ENCODE assay signal across 1 cellular context in the genomic region with DNA sequence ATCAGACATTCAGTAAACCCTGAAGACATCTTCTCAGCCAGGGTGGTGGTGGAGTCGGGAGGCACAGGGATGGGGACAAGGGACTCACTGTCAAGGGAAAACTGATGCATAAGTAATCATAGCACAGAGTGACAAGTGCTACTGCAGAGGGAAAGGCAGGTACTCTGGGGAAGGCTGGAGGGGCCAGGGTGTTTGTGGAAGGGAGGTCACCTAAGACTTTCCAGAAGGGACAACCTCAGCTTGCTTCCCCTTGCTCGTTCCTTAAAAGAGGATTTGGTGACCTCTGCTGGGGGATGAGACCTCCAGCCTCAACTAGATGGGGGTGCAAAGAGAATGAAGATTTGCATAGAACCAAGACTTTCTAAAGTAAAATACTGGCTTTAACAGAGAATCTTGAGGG.
TF ChIP-seq lines count a peak whose summit lies in the region.

No MANE protein-coding gene starts in this region.

TF ChIP-seq in H1, 55 proteins besides CTCF, POLR2A, EP300 and RAD21 (continued from another document):
- TF ChIP-seq CREB1 (IDR thresholded peaks at IDR 0.05) (no peak), ZNF274 (IDR thresholded peaks at IDR 0.05; ENCODE audit: borderline replicate concordance, extremely low read depth, low read length) (no peak), CBX8 (IDR thresholded peaks at IDR 0.05; ENCODE audit: borderline replicate concordance, low read depth, low read length) (no peak), CHD1 (IDR thresholded peaks at IDR 0.05; ENCODE audit: low read depth, low read length) (no peak), GTF2F1 (IDR thresholded peaks at IDR 0.05; ENCODE audit: borderline replicate concordance, low read depth, low read length) (no peak), POLR2AphosphoS5 (IDR thresholded peaks at IDR 0.05; ENCODE audit: low read depth, low read length) (no peak), JUN (IDR thresholded peaks at IDR 0.05; ENCODE audit: low read depth, low read length) (no peak), SP2 (IDR thresholded peaks at IDR 0.05; ENCODE audit: low read length) (no peak), EZH2 (IDR thresholded peaks at IDR 0.05; ENCODE audit: low read depth, low read length, severe bottlenecking) (no peak)
- TF ChIP-seq, protein P1, sequence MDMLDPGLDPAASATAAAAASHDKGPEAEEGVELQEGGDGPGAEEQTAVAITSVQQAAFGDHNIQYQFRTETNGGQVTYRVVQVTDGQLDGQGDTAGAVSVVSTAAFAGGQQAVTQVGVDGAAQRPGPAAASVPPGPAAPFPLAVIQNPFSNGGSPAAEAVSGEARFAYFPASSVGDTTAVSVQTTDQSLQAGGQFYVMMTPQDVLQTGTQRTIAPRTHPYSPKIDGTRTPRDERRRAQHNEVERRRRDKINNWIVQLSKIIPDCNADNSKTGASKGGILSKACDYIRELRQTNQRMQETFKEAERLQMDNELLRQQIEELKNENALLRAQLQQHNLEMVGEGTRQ (IDR thresholded peaks at IDR 0.05; ENCODE audit: low read length): no peak
- TF ChIP-seq, protein P2, sequence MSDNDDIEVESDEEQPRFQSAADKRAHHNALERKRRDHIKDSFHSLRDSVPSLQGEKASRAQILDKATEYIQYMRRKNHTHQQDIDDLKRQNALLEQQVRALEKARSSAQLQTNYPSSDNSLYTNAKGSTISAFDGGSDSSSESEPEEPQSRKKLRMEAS (IDR thresholded peaks at IDR 0.05): no peak
- TF ChIP-seq, protein P3, sequence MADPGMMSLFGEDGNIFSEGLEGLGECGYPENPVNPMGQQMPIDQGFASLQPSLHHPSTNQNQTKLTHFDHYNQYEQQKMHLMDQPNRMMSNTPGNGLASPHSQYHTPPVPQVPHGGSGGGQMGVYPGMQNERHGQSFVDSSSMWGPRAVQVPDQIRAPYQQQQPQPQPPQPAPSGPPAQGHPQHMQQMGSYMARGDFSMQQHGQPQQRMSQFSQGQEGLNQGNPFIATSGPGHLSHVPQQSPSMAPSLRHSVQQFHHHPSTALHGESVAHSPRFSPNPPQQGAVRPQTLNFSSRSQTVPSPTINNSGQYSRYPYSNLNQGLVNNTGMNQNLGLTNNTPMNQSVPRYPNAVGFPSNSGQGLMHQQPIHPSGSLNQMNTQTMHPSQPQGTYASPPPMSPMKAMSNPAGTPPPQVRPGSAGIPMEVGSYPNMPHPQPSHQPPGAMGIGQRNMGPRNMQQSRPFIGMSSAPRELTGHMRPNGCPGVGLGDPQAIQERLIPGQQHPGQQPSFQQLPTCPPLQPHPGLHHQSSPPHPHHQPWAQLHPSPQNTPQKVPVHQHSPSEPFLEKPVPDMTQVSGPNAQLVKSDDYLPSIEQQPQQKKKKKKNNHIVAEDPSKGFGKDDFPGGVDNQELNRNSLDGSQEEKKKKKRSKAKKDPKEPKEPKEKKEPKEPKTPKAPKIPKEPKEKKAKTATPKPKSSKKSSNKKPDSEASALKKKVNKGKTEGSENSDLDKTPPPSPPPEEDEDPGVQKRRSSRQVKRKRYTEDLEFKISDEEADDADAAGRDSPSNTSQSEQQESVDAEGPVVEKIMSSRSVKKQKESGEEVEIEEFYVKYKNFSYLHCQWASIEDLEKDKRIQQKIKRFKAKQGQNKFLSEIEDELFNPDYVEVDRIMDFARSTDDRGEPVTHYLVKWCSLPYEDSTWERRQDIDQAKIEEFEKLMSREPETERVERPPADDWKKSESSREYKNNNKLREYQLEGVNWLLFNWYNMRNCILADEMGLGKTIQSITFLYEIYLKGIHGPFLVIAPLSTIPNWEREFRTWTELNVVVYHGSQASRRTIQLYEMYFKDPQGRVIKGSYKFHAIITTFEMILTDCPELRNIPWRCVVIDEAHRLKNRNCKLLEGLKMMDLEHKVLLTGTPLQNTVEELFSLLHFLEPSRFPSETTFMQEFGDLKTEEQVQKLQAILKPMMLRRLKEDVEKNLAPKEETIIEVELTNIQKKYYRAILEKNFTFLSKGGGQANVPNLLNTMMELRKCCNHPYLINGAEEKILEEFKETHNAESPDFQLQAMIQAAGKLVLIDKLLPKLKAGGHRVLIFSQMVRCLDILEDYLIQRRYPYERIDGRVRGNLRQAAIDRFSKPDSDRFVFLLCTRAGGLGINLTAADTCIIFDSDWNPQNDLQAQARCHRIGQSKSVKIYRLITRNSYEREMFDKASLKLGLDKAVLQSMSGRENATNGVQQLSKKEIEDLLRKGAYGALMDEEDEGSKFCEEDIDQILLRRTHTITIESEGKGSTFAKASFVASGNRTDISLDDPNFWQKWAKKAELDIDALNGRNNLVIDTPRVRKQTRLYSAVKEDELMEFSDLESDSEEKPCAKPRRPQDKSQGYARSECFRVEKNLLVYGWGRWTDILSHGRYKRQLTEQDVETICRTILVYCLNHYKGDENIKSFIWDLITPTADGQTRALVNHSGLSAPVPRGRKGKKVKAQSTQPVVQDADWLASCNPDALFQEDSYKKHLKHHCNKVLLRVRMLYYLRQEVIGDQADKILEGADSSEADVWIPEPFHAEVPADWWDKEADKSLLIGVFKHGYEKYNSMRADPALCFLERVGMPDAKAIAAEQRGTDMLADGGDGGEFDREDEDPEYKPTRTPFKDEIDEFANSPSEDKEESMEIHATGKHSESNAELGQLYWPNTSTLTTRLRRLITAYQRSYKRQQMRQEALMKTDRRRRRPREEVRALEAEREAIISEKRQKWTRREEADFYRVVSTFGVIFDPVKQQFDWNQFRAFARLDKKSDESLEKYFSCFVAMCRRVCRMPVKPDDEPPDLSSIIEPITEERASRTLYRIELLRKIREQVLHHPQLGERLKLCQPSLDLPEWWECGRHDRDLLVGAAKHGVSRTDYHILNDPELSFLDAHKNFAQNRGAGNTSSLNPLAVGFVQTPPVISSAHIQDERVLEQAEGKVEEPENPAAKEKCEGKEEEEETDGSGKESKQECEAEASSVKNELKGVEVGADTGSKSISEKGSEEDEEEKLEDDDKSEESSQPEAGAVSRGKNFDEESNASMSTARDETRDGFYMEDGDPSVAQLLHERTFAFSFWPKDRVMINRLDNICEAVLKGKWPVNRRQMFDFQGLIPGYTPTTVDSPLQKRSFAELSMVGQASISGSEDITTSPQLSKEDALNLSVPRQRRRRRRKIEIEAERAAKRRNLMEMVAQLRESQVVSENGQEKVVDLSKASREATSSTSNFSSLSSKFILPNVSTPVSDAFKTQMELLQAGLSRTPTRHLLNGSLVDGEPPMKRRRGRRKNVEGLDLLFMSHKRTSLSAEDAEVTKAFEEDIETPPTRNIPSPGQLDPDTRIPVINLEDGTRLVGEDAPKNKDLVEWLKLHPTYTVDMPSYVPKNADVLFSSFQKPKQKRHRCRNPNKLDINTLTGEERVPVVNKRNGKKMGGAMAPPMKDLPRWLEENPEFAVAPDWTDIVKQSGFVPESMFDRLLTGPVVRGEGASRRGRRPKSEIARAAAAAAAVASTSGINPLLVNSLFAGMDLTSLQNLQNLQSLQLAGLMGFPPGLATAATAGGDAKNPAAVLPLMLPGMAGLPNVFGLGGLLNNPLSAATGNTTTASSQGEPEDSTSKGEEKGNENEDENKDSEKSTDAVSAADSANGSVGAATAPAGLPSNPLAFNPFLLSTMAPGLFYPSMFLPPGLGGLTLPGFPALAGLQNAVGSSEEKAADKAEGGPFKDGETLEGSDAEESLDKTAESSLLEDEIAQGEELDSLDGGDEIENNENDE (IDR thresholded peaks at IDR 0.05; ENCODE audit: insufficient replicate concordance, low read length): no peak
